8 cellular contexts compared by ENCODE assay signal in genomic region chr16:53549970-53550406, GRCh38. TPM values are rescaled to one million over a fixed set of nuclear protein-coding genes. Genes with fewer than 3 reads are reported as not detected.
A peak's percentile ranks its signal among the peaks of the same experiment; 100 is the strongest.
DNase-seq lines count a peak whose midpoint lies in the region; ATAC-seq and TF ChIP-seq lines count a peak whose summit lies in the region.

No MANE protein-coding gene starts in this region.

- H3K4me3 Mint-ChIP-seq in activated naive CD8-positive, alpha-beta T cell treated with anti-CD3 and anti-CD28 coated beads, Interleukin-2, amount 10 ng/mL, durations not matched to agents 7 days and 5 days = no peak overlapping the region

- H3K4me1 Mint-ChIP-seq in activated naive CD8-positive, alpha-beta T cell treated with anti-CD3 and anti-CD28 coated beads, Interleukin-2, amount 10 ng/mL, durations not matched to agents 7 days and 5 days = peaks cover 29% of the 10 kb centered on the region

- H3K27ac ChIP-seq in cardiac muscle cell = no peak overlapping the region

- H3K36me3 Mint-ChIP-seq in activated naive CD8-positive, alpha-beta T cell treated with anti-CD3 and anti-CD28 coated beads, Interleukin-2, amount 10 ng/mL, durations not matched to agents 7 days and 5 days = peaks cover 2% of the 10 kb centered on the region

- peak; percentile 78 for DNase-seq in EL
- peak; percentile 83 for DNase-seq in H4 (ENCODE audit: low spot score)
- DNase-seq in NAMALWA (ENCODE audit: low spot score) = peak; percentile 72
- peak; percentile 70 for DNase-seq in SK-N-DZ (ENCODE audit: low spot score)
- peak; percentile 43 for DNase-seq in activated naive CD8-positive, alpha-beta T cell treated with anti-CD3 and anti-CD28 coated beads, Interleukin-2, amount 10 ng/mL, durations not matched to agents 7 days and 5 days
- peak; percentile 77 to 93 for DNase-seq in cardiac muscle cell (ENCODE audit: low read depth in 1 of 2, low spot score in 1 of 2)
- peak; percentile 59 for DNase-seq in pulmonary artery endothelial cell (ENCODE audit: low read depth, low spot score)

- H3K9me3 Mint-ChIP-seq in activated naive CD8-positive, alpha-beta T cell treated with anti-CD3 and anti-CD28 coated beads, Interleukin-2, amount 10 ng/mL, durations not matched to agents 7 days and 5 days = no peaks in the 10 kb centered on the region

- H3K27me3 Mint-ChIP-seq in activated naive CD8-positive, alpha-beta T cell treated with anti-CD3 and anti-CD28 coated beads, Interleukin-2, amount 10 ng/mL, durations not matched to agents 7 days and 5 days = peaks cover 41% of the 10 kb centered on the region

- H3K4me3 ChIP-seq in cardiac muscle cell = no peak overlapping the region

- no peaks in the 10 kb centered on the region for H3K9me3 ChIP-seq in cardiac muscle cell (ENCODE audit: low read depth)

- H3K36me3 ChIP-seq in cardiac muscle cell = no peaks in the 10 kb centered on the region

- POLR2A ChIA-PET in activated naive CD8-positive, alpha-beta T cell treated with anti-CD3 and anti-CD28 coated beads, Interleukin-2, amount 10 ng/mL, durations not matched to agents 7 days and 5 days (lab: Charles Lee) = interaction anchor here (0.6 kb wide), 2 partner anchors 35 to 1822 kb away, joined by 3 to 4 read pairs; no protein-coding TSS in a partner anchor

- H3K4me1 ChIP-seq in cardiac muscle cell (ENCODE audit: low read depth) = no peaks in the 10 kb centered on the region

- peak; percentile 56 for ATAC-seq in activated naive CD8-positive, alpha-beta T cell treated with anti-CD3 and anti-CD28 coated beads, Interleukin-2, amount 10 ng/mL, durations not matched to agents 7 days and 5 days (ENCODE audit: low read depth)
- no peak for ATAC-seq in HG03457 (IDR thresholded peaks at IDR 0.05; ENCODE audit: unreplicated experiment)

- no peak overlapping the region for H3K27ac Mint-ChIP-seq in activated naive CD8-positive, alpha-beta T cell treated with anti-CD3 and anti-CD28 coated beads, Interleukin-2, amount 10 ng/mL, durations not matched to agents 7 days and 5 days

- TF ChIP-seq CTCF in cardiac muscle cell (IDR thresholded peaks at IDR 0.05; ENCODE audit: low read depth, low read length) = peak; percentile 82

- no peaks in the 10 kb centered on the region for H3K27me3 ChIP-seq in cardiac muscle cell

RNA-seq across cellular contexts. Expression of gene AKTIP, which starts 47.0 kb away (rescaled TPM):
- total RNA-seq in H4 (2014; rRNA removed; shearing (Covaris generic)) = 13.7 and 17.1 TPM in 2 replicates
- polyA plus RNA-seq in SK-N-DZ (2014; cell fraction: cytosol; rRNA removed) = 12.6 and 17.3 TPM in 2 replicates
- polyA plus RNA-seq in SK-N-DZ (2014; cell fraction: nucleus; rRNA removed) = 41.2 and 48.6 TPM in 2 replicates
- 10 to 100 TPM; 60.9 to 66.6 TPM for total RNA-seq in activated naive CD8-positive, alpha-beta T cell treated with anti-CD3 and anti-CD28 coated beads, Interleukin-2, amount 10 ng/mL, durations not matched to agents 7 days and 5 days
- 33.9 and 58.0 TPM in 2 replicates for total RNA-seq in cardiac muscle cell
- 39.4 and 43.2 TPM in 2 replicates for polyA plus RNA-seq in cardiac muscle cell
- 23.2 and 35.1 TPM in 2 replicates for total RNA-seq in pulmonary artery endothelial cell
